1 cellular context compared by ENCODE assay signal in the genomic region with DNA sequence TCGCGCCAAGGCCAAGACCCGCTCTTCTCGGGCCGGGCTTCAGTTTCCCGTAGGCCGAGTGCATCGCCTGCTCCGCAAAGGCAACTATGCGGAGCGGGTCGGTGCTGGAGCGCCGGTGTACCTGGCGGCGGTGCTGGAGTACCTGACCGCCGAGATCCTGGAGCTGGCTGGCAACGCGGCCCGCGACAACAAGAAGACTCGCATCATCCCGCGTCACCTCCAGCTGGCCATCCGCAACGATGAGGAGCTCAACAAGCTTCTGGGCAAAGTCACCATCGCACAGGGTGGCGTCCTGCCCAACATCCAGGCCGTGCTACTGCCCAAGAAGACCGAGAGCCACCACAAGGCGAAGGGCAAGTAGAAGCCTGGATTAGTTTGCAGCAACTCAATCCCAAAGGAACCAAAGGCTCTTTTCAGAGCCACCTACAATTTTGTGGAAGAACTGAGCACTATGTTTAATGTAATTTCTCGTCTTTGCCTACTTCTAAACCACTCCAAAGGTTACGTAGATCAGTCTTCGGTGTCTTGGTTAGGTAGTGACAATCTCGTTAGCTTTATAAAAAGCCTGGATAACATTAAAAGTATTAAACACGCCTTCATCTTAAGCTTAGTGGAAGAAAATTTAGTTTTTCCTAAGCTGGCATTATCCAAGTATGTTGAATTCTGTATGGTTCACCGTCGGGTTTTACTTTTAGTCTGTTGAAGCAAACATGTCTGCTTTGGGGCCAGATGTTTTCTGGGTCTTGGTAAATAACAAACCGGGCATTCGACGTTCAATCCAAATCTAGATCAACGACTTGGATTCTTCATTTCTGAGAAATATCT.
TF ChIP-seq lines count a peak whose summit lies in the region.
"Not testable (repeated sequence)": the region's sequence is repeated elsewhere in the genome, so short reads cannot be mapped to it uniquely, and the experiment has no call there.

No MANE protein-coding gene starts in this region.

TF ChIP-seq in HepG2, 621 proteins besides CTCF, POLR2A, EP300 and RAD21 (continued from another document and continues in another):
- peak; percentile 62; the same call in 1 of the 2 replicates for TF ChIP-seq NFKB2 (CRISPR knock-in tag; IDR thresholded peaks at IDR 0.05; ENCODE audit: borderline replicate concordance)
- peak; percentile 36; the same call in 1 of the 2 replicates for TF ChIP-seq ZNF790 (CRISPR knock-in tag; IDR thresholded peaks at IDR 0.05; ENCODE audit: borderline replicate concordance)
- peak; percentile 46; the same call in 1 of the 2 replicates for TF ChIP-seq KAT7 (CRISPR knock-in tag; IDR thresholded peaks at IDR 0.05; ENCODE audit: borderline replicate concordance)
- 0 out of 2 replicates have a peak, but pooled peaks have one; percentile 41 for TF ChIP-seq REL (CRISPR knock-in tag; conservative IDR thresholded peaks at IDR 0.05)
- peak; percentile 85 for TF ChIP-seq GZF1 (CRISPR knock-in tag; IDR thresholded peaks at IDR 0.05)
- TF ChIP-seq ONECUT2 (CRISPR knock-in tag; IDR thresholded peaks at IDR 0.05) = 0 out of 2 replicates have a peak, but pooled peaks have one; percentile 21
- 0 out of 2 replicates have a peak, but pooled peaks have one; percentile 12 for TF ChIP-seq ZNF800 (CRISPR knock-in tag; IDR thresholded peaks at IDR 0.05)
- TF ChIP-seq PHF20 (CRISPR knock-in tag; IDR thresholded peaks at IDR 0.05) = peak; percentile 25; the same call in 1 of the 2 replicates
- peak; percentile 31; the same call in 1 of the 2 replicates for TF ChIP-seq MED1 (CRISPR knock-in tag; IDR thresholded peaks at IDR 0.05)
- not testable (repeated sequence) for TF ChIP-seq LCORL (IDR thresholded peaks at IDR 0.05); CREM (CRISPR knock-in tag; IDR thresholded peaks at IDR 0.05)
- TF ChIP-seq LCORL (CRISPR knock-in tag; IDR thresholded peaks at IDR 0.05) = peak; percentile 28; the same call in 1 of the 2 replicates
- TF ChIP-seq ZNF589 (CRISPR knock-in tag; conservative IDR thresholded peaks at IDR 0.05) = 0 out of 2 replicates have a peak, but pooled peaks have one; percentile 21
- TF ChIP-seq ZFP91 (CRISPR knock-in tag; IDR thresholded peaks at IDR 0.05; ENCODE audit: borderline replicate concordance) = peak; percentile 24; the same call in 1 of the 2 replicates
- TF ChIP-seq CBX1 (IDR thresholded peaks at IDR 0.05; ENCODE audit: low read depth) = peak; percentile 12
- TF ChIP-seq ZNF18 (CRISPR knock-in tag; IDR thresholded peaks at IDR 0.05; ENCODE audit: insufficient replicate concordance) = peak; percentile 2
- TF ChIP-seq ZSCAN9 (CRISPR knock-in tag; IDR thresholded peaks at IDR 0.05; ENCODE audit: borderline replicate concordance) = 0 out of 2 replicates have a peak, but pooled peaks have one; percentile 24
- peak; percentile 80 for TF ChIP-seq RBM22 (optimal IDR thresholded peaks at IDR 0.05; ENCODE audit: low read length)
- peak; percentile 32; the same call in 1 of the 2 replicates for TF ChIP-seq PHF8 (CRISPR knock-in tag; IDR thresholded peaks at IDR 0.05)
- TF ChIP-seq ZNF263 (CRISPR knock-in tag; IDR thresholded peaks at IDR 0.05) = peak; percentile 32; the same call in 1 of the 2 replicates
- peak; percentile 80 for TF ChIP-seq RBFOX2 (IDR thresholded peaks at IDR 0.05; ENCODE audit: low read depth, low read length)
- 0 out of 2 replicates have a peak, but pooled peaks have one; percentile 8 for TF ChIP-seq GATAD1 (CRISPR knock-in tag; IDR thresholded peaks at IDR 0.05)
- TF ChIP-seq ZEB1 (IDR thresholded peaks at IDR 0.05; ENCODE audit: insufficient replicate concordance, low read depth) = peak; percentile 72
- 0 out of 2 replicates have a peak, but pooled peaks have one; percentile 8 for TF ChIP-seq TMF1 (CRISPR knock-in tag; IDR thresholded peaks at IDR 0.05; ENCODE audit: low read depth)
- peak; percentile 69; the same call in 1 of the 2 replicates for TF ChIP-seq ZNF512B (CRISPR knock-in tag; IDR thresholded peaks at IDR 0.05; ENCODE audit: borderline replicate concordance)
- TF ChIP-seq THAP11 (CRISPR knock-in tag; IDR thresholded peaks at IDR 0.05) = 0 out of 2 replicates have a peak, but pooled peaks have one; percentile 22
- peak; percentile 35; the same call in 1 of the 2 replicates for TF ChIP-seq REPIN1 (CRISPR knock-in tag; IDR thresholded peaks at IDR 0.05; ENCODE audit: borderline replicate concordance, low read depth)
- TF ChIP-seq ZNF264 (CRISPR knock-in tag; IDR thresholded peaks at IDR 0.05) = 0 out of 2 replicates have a peak, but pooled peaks have one; percentile 39
- peak; percentile 97 for TF ChIP-seq AFF4 (CRISPR knock-in tag; IDR thresholded peaks at IDR 0.05)
- TF ChIP-seq SMYD3 (CRISPR knock-in tag; IDR thresholded peaks at IDR 0.05) = 0 out of 2 replicates have a peak, but pooled peaks have one; percentile 2
- 0 out of 2 replicates have a peak, but pooled peaks have one; percentile 22 for TF ChIP-seq MYC (CRISPR knock-in tag; IDR thresholded peaks at IDR 0.05; ENCODE audit: borderline replicate concordance)
- peak; percentile 95 for TF ChIP-seq ZC3H4 (CRISPR knock-in tag; IDR thresholded peaks at IDR 0.05; ENCODE audit: borderline replicate concordance)
- TF ChIP-seq ZNF503 (CRISPR knock-in tag; IDR thresholded peaks at IDR 0.05) = peak; percentile 38; the same call in 1 of the 2 replicates
- peak; percentile 53 for TF ChIP-seq TOPORS (CRISPR knock-in tag; IDR thresholded peaks at IDR 0.05)
- TF ChIP-seq ZNF33B (CRISPR knock-in tag; IDR thresholded peaks at IDR 0.05) = peak; percentile 54; the same call in 1 of the 2 replicates
- peak; percentile 47; the same call in 1 of the 2 replicates for TF ChIP-seq HOXA3 (CRISPR knock-in tag; IDR thresholded peaks at IDR 0.05)
- 0 out of 2 replicates have a peak, but pooled peaks have one; percentile 4 for TF ChIP-seq SOX5 (CRISPR knock-in tag; IDR thresholded peaks at IDR 0.05; ENCODE audit: borderline replicate concordance)
- peak; percentile 39; the same call in 1 of the 2 replicates for TF ChIP-seq ZNF143 (CRISPR knock-in tag; IDR thresholded peaks at IDR 0.05)
- TF ChIP-seq ZNF780A (CRISPR knock-in tag; IDR thresholded peaks at IDR 0.05) = 0 out of 2 replicates have a peak, but pooled peaks have one; percentile 28
- 0 out of 2 replicates have a peak, but pooled peaks have one; percentile 41 for TF ChIP-seq ZNF333 (CRISPR knock-in tag; IDR thresholded peaks at IDR 0.05; ENCODE audit: borderline replicate concordance)
- peak; percentile 75 for TF ChIP-seq ASH2L (IDR thresholded peaks at IDR 0.05; ENCODE audit: insufficient read length, low read depth, low read length)
- peak; percentile 9; the same call in 1 of the 2 replicates for TF ChIP-seq CREM (IDR thresholded peaks at IDR 0.05)
- TF ChIP-seq POLR2G (IDR thresholded peaks at IDR 0.05; ENCODE audit: low read depth, low read length) = peak; percentile 82
- TF ChIP-seq GABPB1 (CRISPR knock-in tag; IDR thresholded peaks at IDR 0.05) = peak; percentile 62
- peak; percentile 28; the same call in 1 of the 2 replicates for TF ChIP-seq HDAC2 (CRISPR knock-in tag; IDR thresholded peaks at IDR 0.05)
- TF ChIP-seq HNRNPL (IDR thresholded peaks at IDR 0.05; ENCODE audit: low read depth, low read length) = peak; percentile 58; the same call in 1 of the 2 replicates
- TF ChIP-seq TAF1 (CRISPR knock-in tag; IDR thresholded peaks at IDR 0.05) = peak; percentile 61; the same call in 1 of the 2 replicates
